29 cellular contexts compared by ENCODE assay signal in genomic region chr12:128857173-128857770, GRCh38. TPM values are rescaled to one million over a fixed set of nuclear protein-coding genes. Genes with fewer than 3 reads are reported as not detected.
DNase-seq lines count a peak whose midpoint lies in the region; ATAC-seq lines count a peak whose summit lies in the region.
"Had no signal": no experiment of that assay in that cellular context is flagged by ENCODE, and none has a peak within 500 bp of the region (broad histone marks: within the 10 kb centered on the region; RNA-seq: fewer than 3 reads in every experiment).

No MANE protein-coding gene starts in this region.

- H4K5ac ChIP-seq in mesendoderm (ENCODE audit: low read length), result no peak overlapping the region

- no peak overlapping the region for H3K4me3 Mint-ChIP-seq in activated CD4-positive, alpha-beta T cell treated with anti-CD3 and anti-CD28 coated beads for 36 hours
- H3K4me3 Mint-ChIP-seq: activated CD4-positive, alpha-beta memory T cell treated with anti-CD3 and anti-CD28 coated beads for 36 hours; CD4-positive, alpha-beta memory T cell; mesothelial cell of epicardium; nephron had no signal

- no peak overlapping the region for H3K4me3 ChIP-seq in BLaER1 treated with 17β-estradiol and CSF1 and Interleukin-3, amounts not matched to agents 10 nM and 100 nM
- H3K4me3 ChIP-seq in mesendoderm (ENCODE audit: low read length) (no peak overlapping the region), aorta (ENCODE audit: low read length in 2 of 2) (no peak overlapping the region)
- H3K4me3 ChIP-seq: adrenal gland, coronary artery, suprapubic skin, uterus had no signal

- no CpG with 5 or more reads among the region's 8 CpGs for WGBS in mesendoderm (ENCODE audit: extremely low coverage, insufficient coverage, low lambda C conversion rate)
- WGBS in aorta, 2 donors, result 71 to 75% methylated on average over 8 of the region's 8 CpGs

- DNase-seq in SIG-M5 (lab: John Stamatoyannopoulos, UW) (peak; percentile 15), mesendoderm (no peak), NCI-H128 (lab: John Stamatoyannopoulos, UW; ENCODE audit: unreplicated experiment) (no peak), cortex of kidney (lab: John Stamatoyannopoulos, UW) (no peak), aorta (no peak)
- DNase-seq in activated CD4-positive, alpha-beta T cell treated with anti-CD3 and anti-CD28 coated beads for 36 hours, result no peak
- DNase-seq: activated CD4-positive, alpha-beta memory T cell treated with anti-CD3 and anti-CD28 coated beads for 36 hours; activated CD4-positive, CD25-positive, alpha-beta regulatory T cell; CD4-positive, alpha-beta memory T cell; DMS53; GF-D8; GOT3; kidney glomerular epithelial cell; NCI-H1436 treated with DMSO at 0.1 percent for 48 hours; NCI-H524; stimulated activated CD4-positive, alpha-beta T cell treated with anti-CD3 and anti-CD28 coated beads, Interleukin-1b, Interleukin-23, amount 100 ng/mL, for 48 hours; SW 1271; uterus had no signal

- no peaks in the 10 kb centered on the region for H3K36me3 Mint-ChIP-seq in activated CD4-positive, alpha-beta T cell treated with anti-CD3 and anti-CD28 coated beads for 36 hours (ENCODE audit: low read depth)
- H3K36me3 Mint-ChIP-seq: activated CD4-positive, alpha-beta memory T cell treated with anti-CD3 and anti-CD28 coated beads for 36 hours; CD4-positive, alpha-beta memory T cell; mesothelial cell of epicardium had no signal

- H2BK5ac ChIP-seq in mesendoderm (ENCODE audit: low read length), result no peak overlapping the region

- intact Hi-C loops in activated CD4-positive, alpha-beta T cell treated with anti-CD3 and anti-CD28 coated beads for 36 hours (cut with DNase I, micrococcal nuclease), result no loop called here
- intact Hi-C loops in aorta (cut with DNase I), result no loop called here

- peaks cover 29 to 64% (median 48%) of the 10 kb centered on the region in 10 experiments for H3K4me1 ChIP-seq in BLaER1 treated with 17β-estradiol and CSF1 and Interleukin-3, amounts not matched to agents 10 nM and 100 nM
- peaks cover 13% of the 10 kb centered on the region for H3K4me1 ChIP-seq in mesendoderm (ENCODE audit: control insufficient read depth, low read depth, low read length)
- no peaks in the 10 kb centered on the region for H3K4me1 ChIP-seq in aorta (ENCODE audit: control insufficient read depth in 1 of 2, insufficient read depth in 2 of 2, low read length in 2 of 2)
- H3K4me1 ChIP-seq: adrenal gland, uterus had no signal

- 0 out of 22 replicates have a peak, but pooled peaks cover 0 to 5% (median 0%) of the 10 kb centered on the region in 11 experiments for H4K20me1 ChIP-seq in BLaER1 treated with 17β-estradiol and CSF1 and Interleukin-3, amounts not matched to agents 10 nM and 100 nM

- H3K18ac ChIP-seq in mesendoderm (ENCODE audit: low read length), result no peak overlapping the region

- POLR2A ChIA-PET in activated CD4-positive, alpha-beta T cell treated with anti-CD3 and anti-CD28 coated beads for 36 hours (lab: Charles Lee), result interaction anchor here (0.7 kb wide), 1 partner anchor 515 kb away, joined by 4 read pairs; no protein-coding TSS in a partner anchor

- H3K27me3 ChIP-seq in BLaER1 treated with 17β-estradiol and CSF1 and Interleukin-3, amounts not matched to agents 10 nM and 100 nM, result peaks cover 0 to 28% (median 0%) of the 10 kb centered on the region in 11 experiments; a peak in 10 of 22 replicates
- H3K27me3 ChIP-seq in mesendoderm (ENCODE audit: insufficient read depth, low read length, poor library complexity) (no peaks in the 10 kb centered on the region), aorta (ENCODE audit: control insufficient read depth in 1 of 2, insufficient read depth in 2 of 2, low read length in 1 of 2) (no peaks in the 10 kb centered on the region)
- H3K27me3 ChIP-seq: uterus had no signal

- peaks cover 0 to 18% (median 3%) of the 10 kb centered on the region in 11 experiments; a peak in 6 of 22 replicates for H3K9me3 ChIP-seq in BLaER1 treated with 17β-estradiol and CSF1 and Interleukin-3, amounts not matched to agents 10 nM and 100 nM (replicated peaks in 1 of 11)
- no peaks in the 10 kb centered on the region for H3K9me3 ChIP-seq in aorta (ENCODE audit: control insufficient read depth, low read length)
- H3K9me3 ChIP-seq: adrenal gland, suprapubic skin, uterus had no signal

- H3K9ac ChIP-seq in BLaER1 treated with 17β-estradiol and CSF1 and Interleukin-3, amounts not matched to agents 10 nM and 100 nM, result peak overlapping the region in 2 of 11 experiments; percentile 20 to 33; a peak in 3 of 22 replicates
- H3K9ac ChIP-seq in mesendoderm (ENCODE audit: low read length), result no peak overlapping the region

- H3K27ac ChIP-seq in BLaER1 treated with 17β-estradiol and CSF1 and Interleukin-3, amounts not matched to agents 10 nM and 100 nM, result peak overlapping the region in 9 of 11 experiments; percentile 20 to 71 (median 46); a peak in 16 of 22 replicates
- H3K27ac ChIP-seq in mesendoderm (ENCODE audit: low read depth, low read length) (no peak overlapping the region), aorta (ENCODE audit: low read depth in 1 of 2, low read length in 2 of 2) (no peak overlapping the region)
- H3K27ac ChIP-seq: adrenal gland, coronary artery, RWPE1, suprapubic skin, uterus had no signal

- H3K4ac ChIP-seq in mesendoderm (ENCODE audit: low read depth, low read length), result no peak overlapping the region

- H3K9me3 Mint-ChIP-seq in activated CD4-positive, alpha-beta T cell treated with anti-CD3 and anti-CD28 coated beads for 36 hours (ENCODE audit: low read depth), result no peaks in the 10 kb centered on the region
- H3K9me3 Mint-ChIP-seq: activated CD4-positive, alpha-beta memory T cell treated with anti-CD3 and anti-CD28 coated beads for 36 hours; mesothelial cell of epicardium; nephron had no signal

- H3K4me2 ChIP-seq in BLaER1 treated with 17β-estradiol and CSF1 and Interleukin-3, amounts not matched to agents 10 nM and 100 nM, result peak overlapping the region; percentile 30 to 100 (median 66)
- no peak overlapping the region for H3K4me2 ChIP-seq in mesendoderm (ENCODE audit: low read length)

- H3K56ac ChIP-seq in mesendoderm (ENCODE audit: low read length), result no peak overlapping the region

- no peak overlapping the region for H3K23ac ChIP-seq in mesendoderm (ENCODE audit: low read length)

- peaks cover 2% of the 10 kb centered on the region for H3K4me1 Mint-ChIP-seq in activated CD4-positive, alpha-beta T cell treated with anti-CD3 and anti-CD28 coated beads for 36 hours
- H3K4me1 Mint-ChIP-seq: mesothelial cell of epicardium had no signal

- H2AK5ac ChIP-seq in mesendoderm (ENCODE audit: low read length), result peak overlapping the region; percentile 25

- H3K79me2 ChIP-seq in mesendoderm (ENCODE audit: control insufficient read depth, insufficient read depth, low read length), result no peaks in the 10 kb centered on the region

- no peak overlapping the region for H4K8ac ChIP-seq in mesendoderm (ENCODE audit: low read depth, low read length)

- peaks cover 0 to 36% (median 4%) of the 10 kb centered on the region in 11 experiments; a peak in 9 of 22 replicates for H3K36me3 ChIP-seq in BLaER1 treated with 17β-estradiol and CSF1 and Interleukin-3, amounts not matched to agents 10 nM and 100 nM
- H3K36me3 ChIP-seq in mesendoderm (ENCODE audit: control insufficient read depth, insufficient read depth, low read length) (no peaks in the 10 kb centered on the region), aorta (ENCODE audit: control insufficient read depth in 1 of 2, insufficient read depth in 2 of 2, low read length in 1 of 2) (no peaks in the 10 kb centered on the region)
- H3K36me3 ChIP-seq: adrenal gland, suprapubic skin, uterus had no signal

- H3K27me3 Mint-ChIP-seq in activated CD4-positive, alpha-beta T cell treated with anti-CD3 and anti-CD28 coated beads for 36 hours, result peaks cover 19% of the 10 kb centered on the region

- H3K27ac Mint-ChIP-seq in activated CD4-positive, alpha-beta T cell treated with anti-CD3 and anti-CD28 coated beads for 36 hours, result no peak overlapping the region
- H3K27ac Mint-ChIP-seq: activated CD4-positive, alpha-beta memory T cell treated with anti-CD3 and anti-CD28 coated beads for 36 hours; CD4-positive, alpha-beta memory T cell; mesothelial cell of epicardium; nephron; progenitor cell of endocrine pancreas had no signal

- no peak overlapping the region for H2BK15ac ChIP-seq in mesendoderm (replicated peaks; ENCODE audit: low read depth)

- H3K79me1 ChIP-seq in mesendoderm (ENCODE audit: low read length), result no peaks in the 10 kb centered on the region

- CTCF ChIA-PET in activated CD4-positive, alpha-beta T cell treated with anti-CD3 and anti-CD28 coated beads for 36 hours (lab: Charles Lee), result no interaction called here

- ATAC-seq in HG03342 (IDR thresholded peaks at IDR 0.05; ENCODE audit: unreplicated experiment) (peak; percentile 42), aorta (ENCODE audit: low FRiP score) (no peak)
- no peak for ATAC-seq in activated CD4-positive, alpha-beta T cell treated with anti-CD3 and anti-CD28 coated beads for 36 hours

- H2BK120ac ChIP-seq in mesendoderm (ENCODE audit: low read depth, low read length), result no peak overlapping the region

RNA-seq across cellular contexts. Expression of gene GLT1D1, which starts 4.0 kb away (rescaled TPM):
- polyA plus RNA-seq in mesendoderm (2013, experiment 1 of 2), result 4.1 TPM
- 4.2 TPM for polyA plus RNA-seq in mesendoderm (2013, experiment 2 of 2)
- under 1 TPM; 0.30 to 0.53 TPM for total RNA-seq in activated CD4-positive, alpha-beta T cell treated with anti-CD3 and anti-CD28 coated beads for 36 hours
- total RNA-seq in aorta, result 1 to 10 TPM in 1 of 2 donors, under 1 TPM in 1; 0.78 to 1.4 TPM
- polyA plus RNA-seq in aorta, result under 1 TPM in 1 of 2 donors, not detected in 1; 0.54 TPM
- total RNA-seq: activated CD4-positive, alpha-beta memory T cell treated with anti-CD3 and anti-CD28 coated beads for 36 hours; CD4-positive, alpha-beta memory T cell; glomerular endothelial cell had no signal
- polyA plus RNA-seq: CD4-positive, alpha-beta memory T cell; fibroblast of lung had no signal

RNA-seq across cellular contexts. Expression of gene SLC15A4, which starts 33.5 kb away (rescaled TPM):
- polyA plus RNA-seq in mesendoderm (2013, experiment 1 of 2), result 15.5 TPM
- polyA plus RNA-seq in mesendoderm (2013, experiment 2 of 2), result 15.1 TPM
- 10 to 100 TPM; 24.2 to 25.9 TPM for total RNA-seq in activated CD4-positive, alpha-beta T cell treated with anti-CD3 and anti-CD28 coated beads for 36 hours
- 10 to 100 TPM; 36.2 to 38.6 TPM for total RNA-seq in aorta
- 10 to 100 TPM; 16.0 to 21.1 TPM for polyA plus RNA-seq in aorta

Comparison
In these comparisons a context has a peak if more than half of its experiments do, and no peak if none do; other contexts are left out.
1. H3K27ac ChIP-seq: peak in BLaER1 treated with 17β-estradiol and CSF1 and Interleukin-3, amounts not matched to agents 10 nM and 100 nM (9 of 11); none in mesendoderm (single experiment) and aorta (0 of 2).